Comparison of ENCODE assay signal across 13 cellular contexts in the genomic region with DNA sequence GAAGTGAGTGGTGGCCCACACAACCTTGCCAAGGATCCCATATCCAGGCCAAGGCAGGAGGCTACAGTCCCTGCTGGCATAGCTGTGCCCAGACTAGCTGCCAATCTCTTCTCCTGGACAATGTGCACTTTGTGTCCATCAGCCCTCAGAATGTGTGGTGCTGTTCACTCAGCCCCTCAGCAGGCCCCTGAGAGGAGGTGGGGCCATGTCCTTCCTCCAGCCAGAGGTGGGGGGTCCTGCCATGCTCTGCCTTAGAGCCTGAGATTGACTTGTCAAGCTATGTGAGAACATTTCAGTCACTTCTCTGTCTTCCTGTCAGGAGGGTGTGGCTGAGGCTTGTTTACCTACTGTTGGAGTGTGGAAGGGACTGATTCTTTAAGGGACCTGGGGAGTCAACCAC. TPM values are rescaled to one million over a fixed set of nuclear protein-coding genes. Genes with fewer than 3 reads are reported as not detected.
DNase-seq lines count a peak whose midpoint lies in the region; ATAC-seq and TF ChIP-seq lines count a peak whose summit lies in the region.
"Had no signal": no experiment of that assay in that cellular context is flagged by ENCODE, and none has a peak within 500 bp of the region (broad histone marks: within the 10 kb centered on the region; RNA-seq: fewer than 3 reads in every experiment).

No MANE protein-coding gene starts in this region.

- H4K5ac ChIP-seq in H9 (ENCODE audit: insufficient read length, low read depth, low read length), result no peak overlapping the region

- H3K4me1 ChIP-seq in CD4-positive, CD25-positive, alpha-beta regulatory T cell (ENCODE audit: control insufficient read depth, insufficient read depth, low read length, poor library complexity, severe bottlenecking), result peaks cover 21% of the 10 kb centered on the region
- H3K4me1 ChIP-seq in H9 (ENCODE audit: insufficient read depth, low read length) (peaks cover 4% of the 10 kb centered on the region; the same call in 1 of the 2 replicates), aorta (ENCODE audit: control insufficient read depth in 1 of 2, insufficient read depth in 2 of 2, low read length in 2 of 2) (no peaks in the 10 kb centered on the region)
- H3K4me1 ChIP-seq in naive thymus-derived CD4-positive, alpha-beta T cell (ENCODE audit: control insufficient read depth in 2 of 2, insufficient read depth in 2 of 2, low read length in 2 of 2), result peaks cover 3 to 9% of the 10 kb centered on the region in 2 donors

- H3K79me2 ChIP-seq in H9 (ENCODE audit: insufficient read depth, low read length), result no peaks in the 10 kb centered on the region

- H3K9me3 Mint-ChIP-seq in CD4-positive, CD25-positive, alpha-beta regulatory T cell, result peaks cover 0 to 2% (median 0%) of the 10 kb centered on the region in 7 donors
- no peaks in the 10 kb centered on the region for H3K9me3 Mint-ChIP-seq in H9
- no peaks in the 10 kb centered on the region for H3K9me3 Mint-ChIP-seq in dendritic cell treated with granulocyte-macrophage colony-stimulating factor and Interleukin-4, amounts not matched to agents 40 ng/mL and 50 ng/mL, for 4 days
- peaks cover 0 to 2% (median 0%) of the 10 kb centered on the region in 11 donors for H3K9me3 Mint-ChIP-seq in naive thymus-derived CD4-positive, alpha-beta T cell
- no peaks in the 10 kb centered on the region for H3K9me3 Mint-ChIP-seq in glutamatergic neuron (ENCODE audit: unreplicated experiment)
- H3K9me3 Mint-ChIP-seq: immature natural killer cell had no signal

- CTCF ChIA-PET in naive thymus-derived CD4-positive, alpha-beta T cell (lab: Charles Lee), result no interaction called here

- peaks cover 10 to 40% (median 28%) of the 10 kb centered on the region in 4 donors for H3K4me1 Mint-ChIP-seq in CD4-positive, CD25-positive, alpha-beta regulatory T cell
- H3K4me1 Mint-ChIP-seq in H9, result peaks cover 36 to 39% of the 10 kb centered on the region in 2 experiments
- peaks cover 51% of the 10 kb centered on the region for H3K4me1 Mint-ChIP-seq in dendritic cell treated with granulocyte-macrophage colony-stimulating factor and Interleukin-4, amounts not matched to agents 40 ng/mL and 50 ng/mL, for 4 days (ENCODE audit: low read depth)
- peaks cover 0 to 53% (median 19%) of the 10 kb centered on the region in 7 donors for H3K4me1 Mint-ChIP-seq in naive thymus-derived CD4-positive, alpha-beta T cell
- H3K4me1 Mint-ChIP-seq in glutamatergic neuron (ENCODE audit: low read depth, unreplicated experiment), result peaks cover 11% of the 10 kb centered on the region
- H3K4me1 Mint-ChIP-seq: immature natural killer cell had no signal

- no peak overlapping the region for H4K8ac ChIP-seq in H9 (replicated peaks; ENCODE audit: insufficient read length, low read depth, low read length)

- DNase-seq in CD4-positive, CD25-positive, alpha-beta regulatory T cell, result peak in 1 of 3 donors; percentile 78
- DNase-seq in H9, result no peak
- no peak for DNase-seq in naive thymus-derived CD4-positive, alpha-beta T cell
- DNase-seq in NCI-H146 (lab: John Stamatoyannopoulos, UW), result no peak
- DNase-seq in glutamatergic neuron, result no peak
- DNase-seq in aorta, result no peak
- DNase-seq: activated CD4-positive, alpha-beta T cell treated with anti-CD3 and anti-CD28 coated beads, Interleukin-2, amount 50 U/mL, for 1 hour; immature natural killer cell; NCI-H2227 treated with DMSO at 0.1 percent for 48 hours; SIG-M5 had no signal

- H3K36me3 ChIP-seq in CD4-positive, CD25-positive, alpha-beta regulatory T cell (ENCODE audit: control insufficient read depth, insufficient read depth, low read length), result no peaks in the 10 kb centered on the region
- H3K36me3 ChIP-seq in naive thymus-derived CD4-positive, alpha-beta T cell (ENCODE audit: control insufficient read depth in 2 of 3, insufficient read depth in 3 of 3, low read length in 3 of 3), result no peaks in the 10 kb centered on the region
- H3K36me3 ChIP-seq in aorta (ENCODE audit: control insufficient read depth in 1 of 2, insufficient read depth in 2 of 2, low read length in 1 of 2), result no peaks in the 10 kb centered on the region

- no peak overlapping the region for H2BK20ac ChIP-seq in H9 (ENCODE audit: low read depth, low read length, poor library complexity, severe bottlenecking)

- H2AFZ ChIP-seq in H9 (ENCODE audit: low read length), result no peak overlapping the region

- H3K27ac ChIP-seq in CD4-positive, CD25-positive, alpha-beta regulatory T cell (ENCODE audit: insufficient read depth, low read length, poor library complexity, severe bottlenecking), result peak overlapping the region; percentile 30
- H3K27ac ChIP-seq in H9 (ENCODE audit: insufficient read length, low read depth, low read length) (no peak overlapping the region), aorta (ENCODE audit: low read depth in 1 of 2, low read length in 2 of 2) (no peak overlapping the region)
- H3K27ac ChIP-seq in naive thymus-derived CD4-positive, alpha-beta T cell (ENCODE audit: low read depth, low read length), result no peak overlapping the region

- POLR2A ChIA-PET in naive thymus-derived CD4-positive, alpha-beta T cell (lab: Charles Lee), result interaction anchor here (0.5 kb wide), 1 partner anchor 1982 kb away, joined by 3 read pairs; no protein-coding TSS in a partner anchor

- no peak overlapping the region for H2BK120ac ChIP-seq in H9 (ENCODE audit: low read depth, low read length, poor library complexity, severe bottlenecking)

- no peak overlapping the region for H2BK5ac ChIP-seq in H9 (ENCODE audit: insufficient read length, low read length)

- no peak overlapping the region for H3K4ac ChIP-seq in H9 (ENCODE audit: low read depth, low read length)

- no peak overlapping the region for H3T11ph ChIP-seq in H9 (ENCODE audit: low read length)

- H4K91ac ChIP-seq in H9 (ENCODE audit: insufficient read length, low read depth, low read length), result no peak overlapping the region

- no peak overlapping the region for H3K18ac ChIP-seq in H9 (ENCODE audit: insufficient read length, low read depth, low read length)

- peak overlapping the region; percentile 40 for H3K4me3 ChIP-seq in CD4-positive, CD25-positive, alpha-beta regulatory T cell (ENCODE audit: low read depth, low read length)
- H3K4me3 ChIP-seq in naive thymus-derived CD4-positive, alpha-beta T cell (ENCODE audit: low read length), result no peak overlapping the region
- no peak overlapping the region for H3K4me3 ChIP-seq in aorta (ENCODE audit: low read length in 2 of 2)
- H3K4me3 ChIP-seq: K562 had no signal

- H3K23ac ChIP-seq in H9 (ENCODE audit: insufficient read length, low read depth, low read length), result no peak overlapping the region

- no peak overlapping the region for H2BK12ac ChIP-seq in H9 (ENCODE audit: insufficient read length, low read depth, low read length)

- H4K20me1 ChIP-seq in H9 (ENCODE audit: control insufficient read depth, insufficient read depth, insufficient read length), result no peaks in the 10 kb centered on the region

- peak overlapping the region; percentile 50 to 74 (median 72) for H3K27ac Mint-ChIP-seq in CD4-positive, CD25-positive, alpha-beta regulatory T cell
- H3K27ac Mint-ChIP-seq in H9 (no peak overlapping the region; a peak in 1 of 7 replicates), glutamatergic neuron (ENCODE audit: unreplicated experiment) (no peak overlapping the region)
- H3K27ac Mint-ChIP-seq in dendritic cell treated with granulocyte-macrophage colony-stimulating factor and Interleukin-4, amounts not matched to agents 40 ng/mL and 50 ng/mL, for 4 days, result peak overlapping the region; percentile 95
- H3K27ac Mint-ChIP-seq in naive thymus-derived CD4-positive, alpha-beta T cell, result peak overlapping the region in 7 of 9 donors; percentile 14 to 87 (median 60)
- H3K27ac Mint-ChIP-seq: immature natural killer cell had no signal

- H3K56ac ChIP-seq in H9 (ENCODE audit: insufficient read length, low read depth, low read length), result no peak overlapping the region

- no peak overlapping the region for H2AK5ac ChIP-seq in H9 (ENCODE audit: insufficient read length, low read length)

- H3K27me3 ChIP-seq in CD4-positive, CD25-positive, alpha-beta regulatory T cell (ENCODE audit: control insufficient read depth, insufficient read depth, low read length), result no peaks in the 10 kb centered on the region
- H3K27me3 ChIP-seq in H9 (ENCODE audit: insufficient read depth, low read length) (no peaks in the 10 kb centered on the region), aorta (ENCODE audit: control insufficient read depth in 1 of 2, insufficient read depth in 2 of 2, low read length in 1 of 2) (no peaks in the 10 kb centered on the region)
- no peaks in the 10 kb centered on the region for H3K27me3 ChIP-seq in naive thymus-derived CD4-positive, alpha-beta T cell (ENCODE audit: control insufficient read depth in 2 of 2, insufficient read depth in 2 of 2, low read length in 2 of 2)

- H2BK15ac ChIP-seq in H9 (ENCODE audit: low read depth, low read length), result no peak overlapping the region

- ATAC-seq in CD4-positive, CD25-positive, alpha-beta regulatory T cell (ENCODE audit: low read depth in 2 of 2), result peak; percentile 25 to 29
- ATAC-seq in naive thymus-derived CD4-positive, alpha-beta T cell, result no peak
- ATAC-seq in HG02840 (IDR thresholded peaks at IDR 0.05; ENCODE audit: low FRiP score, unreplicated experiment) (no peak), aorta (ENCODE audit: low FRiP score) (no peak)
- ATAC-seq: K562 had no signal

- H3K27me3 Mint-ChIP-seq in CD4-positive, CD25-positive, alpha-beta regulatory T cell, result no peaks in the 10 kb centered on the region
- H3K27me3 Mint-ChIP-seq in H9 (ENCODE audit: low read depth) (no peaks in the 10 kb centered on the region), glutamatergic neuron (ENCODE audit: unreplicated experiment) (peaks cover 2% of the 10 kb centered on the region)
- H3K27me3 Mint-ChIP-seq in dendritic cell treated with granulocyte-macrophage colony-stimulating factor and Interleukin-4, amounts not matched to agents 40 ng/mL and 50 ng/mL, for 4 days, result no peaks in the 10 kb centered on the region
- peaks cover 0 to 5% (median 0%) of the 10 kb centered on the region in 5 donors for H3K27me3 Mint-ChIP-seq in naive thymus-derived CD4-positive, alpha-beta T cell

- H3K79me1 ChIP-seq in H9 (ENCODE audit: insufficient read depth, low read depth, low read length, poor library complexity, severe bottlenecking), result no peaks in the 10 kb centered on the region

- H3K4me3 Mint-ChIP-seq in CD4-positive, CD25-positive, alpha-beta regulatory T cell, result peak overlapping the region in 3 of 4 donors; percentile 16 to 46 (median 19)
- H3K4me3 Mint-ChIP-seq in H9, result no peak overlapping the region
- peak overlapping the region; percentile 93 for H3K4me3 Mint-ChIP-seq in dendritic cell treated with granulocyte-macrophage colony-stimulating factor and Interleukin-4, amounts not matched to agents 40 ng/mL and 50 ng/mL, for 4 days
- peak overlapping the region in 5 of 10 donors; percentile 5 to 81 (median 7) for H3K4me3 Mint-ChIP-seq in naive thymus-derived CD4-positive, alpha-beta T cell
- no peak overlapping the region for H3K4me3 Mint-ChIP-seq in glutamatergic neuron (ENCODE audit: unreplicated experiment)
- H3K4me3 Mint-ChIP-seq: immature natural killer cell had no signal

- H3K4me2 ChIP-seq in H9 (ENCODE audit: insufficient read depth, insufficient read length, low read length), result no peak overlapping the region

- no peak for TF ChIP-seq CTCF in H9 (conservative IDR thresholded peaks at IDR 0.05)
- no peak for TF ChIP-seq CTCF in glutamatergic neuron (IDR thresholded peaks at IDR 0.05; ENCODE audit: partially characterized antibody, unreplicated experiment)

- H3K9ac ChIP-seq in H9 (ENCODE audit: extremely low read depth, insufficient read length, low read length), result no peak overlapping the region

- H3K9me3 ChIP-seq in CD4-positive, CD25-positive, alpha-beta regulatory T cell (ENCODE audit: control insufficient read depth in 2 of 2, low read length in 2 of 2), result no peaks in the 10 kb centered on the region
- H3K9me3 ChIP-seq in H9 (ENCODE audit: control insufficient read depth, low read depth, low read length) (no peaks in the 10 kb centered on the region), aorta (ENCODE audit: control insufficient read depth, low read length) (no peaks in the 10 kb centered on the region)
- no peaks in the 10 kb centered on the region for H3K9me3 ChIP-seq in naive thymus-derived CD4-positive, alpha-beta T cell (ENCODE audit: control insufficient read depth in 2 of 3, low read length in 3 of 3)

- intact Hi-C loops in dendritic cell treated with granulocyte-macrophage colony-stimulating factor and Interleukin-4, amounts not matched to agents 40 ng/mL and 50 ng/mL, for 4 days (cut with micrococcal nuclease), result loop anchor here (5.0 kb wide), 1 partner anchor 33 kb away; no protein-coding TSS in a partner anchor
- intact Hi-C loops in naive thymus-derived CD4-positive, alpha-beta T cell (cut with micrococcal nuclease), result loop anchor here in 1 of 2 donors (2.0 kb wide), 1 partner anchor 46 kb away; no protein-coding TSS in a partner anchor
- intact Hi-C loops in aorta (cut with DNase I), result no loop called here

- no peaks in the 10 kb centered on the region for H3K36me3 Mint-ChIP-seq in CD4-positive, CD25-positive, alpha-beta regulatory T cell
- no peaks in the 10 kb centered on the region for H3K36me3 Mint-ChIP-seq in H9 (ENCODE audit: insufficient read depth in 1 of 3, low read depth in 3 of 3)
- peaks cover 66% of the 10 kb centered on the region for H3K36me3 Mint-ChIP-seq in dendritic cell treated with granulocyte-macrophage colony-stimulating factor and Interleukin-4, amounts not matched to agents 40 ng/mL and 50 ng/mL, for 4 days (ENCODE audit: low read depth)
- peaks cover 0 to 15% (median 0%) of the 10 kb centered on the region in 5 donors for H3K36me3 Mint-ChIP-seq in naive thymus-derived CD4-positive, alpha-beta T cell
- H3K36me3 Mint-ChIP-seq in glutamatergic neuron (ENCODE audit: unreplicated experiment), result no peaks in the 10 kb centered on the region
- H3K36me3 Mint-ChIP-seq: immature natural killer cell had no signal

- H3K23me2 ChIP-seq in H9 (ENCODE audit: insufficient read length, low read depth, low read length, poor library complexity, severe bottlenecking), result no peaks in the 10 kb centered on the region

- peak overlapping the region; percentile 88; the same call in 1 of the 2 replicates for H3K14ac ChIP-seq in H9 (ENCODE audit: insufficient read depth, low read length)

RNA-seq across cellular contexts. Expression of a gene that starts 1.4 kb away (rescaled TPM):
- 9.3 TPM for total RNA-seq in CD4-positive, CD25-positive, alpha-beta regulatory T cell
- 10 to 100 TPM in 1 of 4 donors, 1 to 10 TPM in 3; 2.8 to 20.0 (median 5.4) TPM for polyA plus RNA-seq in CD4-positive, CD25-positive, alpha-beta regulatory T cell
- not detected in 2 replicates for total RNA-seq in H9 (2021)
- 100 to 1,000 TPM in 1 of 5 experiments, 10 to 100 TPM in 2, 1 to 10 TPM in 2; 2.2 to 145 (median 15.2) TPM for total RNA-seq in naive thymus-derived CD4-positive, alpha-beta T cell
- polyA plus RNA-seq in naive thymus-derived CD4-positive, alpha-beta T cell, result 1 to 10 TPM in 1 of 2 donors, under 1 TPM in 1; 0.43 to 3.8 TPM
- not detected for total RNA-seq in glutamatergic neuron (ENCODE audit: unreplicated experiment)
- total RNA-seq in aorta, result 10 to 100 TPM; 17.0 to 28.0 TPM
- polyA plus RNA-seq in aorta, result 10 to 100 TPM in 1 of 2 donors, 1 to 10 TPM in 1; 2.2 to 19.8 TPM

RNA-seq across cellular contexts. Expression of a gene that starts 46.8 kb away (rescaled TPM):
- total RNA-seq in CD4-positive, CD25-positive, alpha-beta regulatory T cell, result 76.3 TPM
- 100 to 1,000 TPM; 347 to 541 (median 415) TPM for polyA plus RNA-seq in CD4-positive, CD25-positive, alpha-beta regulatory T cell
- 67.7 and 69.7 TPM in 2 replicates for total RNA-seq in H9 (2021)
- total RNA-seq in naive thymus-derived CD4-positive, alpha-beta T cell, result 100 to 1,000 TPM in 3 of 5 experiments, 10 to 100 TPM in 2; 49.9 to 252 (median 105) TPM
- polyA plus RNA-seq in naive thymus-derived CD4-positive, alpha-beta T cell, result 100 to 1,000 TPM; 225 to 525 TPM
- total RNA-seq in glutamatergic neuron (ENCODE audit: unreplicated experiment), result 92.0 TPM
- total RNA-seq in aorta, result 100 to 1,000 TPM; 115 to 131 TPM
- 100 to 1,000 TPM in 1 of 2 donors, 10 to 100 TPM in 1; 90.6 to 162 TPM for polyA plus RNA-seq in aorta

Comparison
In these comparisons a context has a peak if more than half of its experiments do, and no peak if none do; other contexts are left out.
1. ATAC-seq: peak in CD4-positive, CD25-positive, alpha-beta regulatory T cell (2 of 2); none in naive thymus-derived CD4-positive, alpha-beta T cell (single experiment), HG02840 (single experiment) and aorta (single experiment).
2. H3K27ac Mint-ChIP-seq: peak in CD4-positive, CD25-positive, alpha-beta regulatory T cell (3 of 3), dendritic cell treated with granulocyte-macrophage colony-stimulating factor and Interleukin-4, amounts not matched to agents 40 ng/mL and 50 ng/mL, for 4 days (single experiment) and naive thymus-derived CD4-positive, alpha-beta T cell (7 of 9); none in H9 (0 of 3) and glutamatergic neuron (single experiment).
3. H3K4me3 Mint-ChIP-seq: peak in CD4-positive, CD25-positive, alpha-beta regulatory T cell (3 of 4) and dendritic cell treated with granulocyte-macrophage colony-stimulating factor and Interleukin-4, amounts not matched to agents 40 ng/mL and 50 ng/mL, for 4 days (single experiment); none in H9 (0 of 2) and glutamatergic neuron (single experiment).